In the genomic region with DNA sequence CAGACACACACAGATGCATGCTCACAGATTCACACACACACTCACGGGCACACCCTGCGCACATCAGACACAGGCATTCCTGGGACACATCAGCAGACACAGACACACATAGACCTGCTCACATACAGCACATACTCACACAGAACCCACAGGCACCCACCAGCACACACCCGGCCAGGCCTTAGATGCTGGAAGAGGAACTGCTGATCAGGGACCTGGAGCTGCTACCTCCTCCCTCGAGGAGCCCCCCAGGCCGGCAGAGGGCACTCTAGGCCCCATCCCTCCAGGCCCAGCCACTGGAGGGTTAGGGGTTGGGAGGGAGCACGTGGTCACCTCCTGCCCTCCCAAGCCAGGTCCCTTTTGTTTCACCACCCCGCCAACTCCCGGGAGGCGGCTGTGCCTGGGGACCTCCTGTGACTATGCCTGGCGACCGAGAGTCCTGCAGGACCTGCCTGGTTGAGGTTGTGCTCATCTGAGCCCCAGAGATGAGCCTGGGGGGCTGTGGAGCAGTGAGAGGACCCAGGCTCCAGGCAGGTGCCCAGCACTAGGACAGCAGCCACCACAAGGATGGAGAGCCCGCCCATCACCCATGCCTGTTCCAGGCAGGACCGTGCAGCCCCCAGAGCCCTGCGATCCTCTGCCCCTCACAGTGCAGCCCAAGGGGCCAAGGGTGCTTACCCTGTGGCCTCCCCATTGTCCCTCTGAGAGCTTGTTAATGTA, we compare ENCODE assay signal across 8 cellular contexts. TPM values are rescaled to one million over a fixed set of nuclear protein-coding genes. Genes with fewer than 3 reads are reported as not detected.
DNase-seq lines count a peak whose midpoint lies in the region; ATAC-seq and TF ChIP-seq lines count a peak whose summit lies in the region.

No MANE protein-coding gene starts in this region.

- H3K4me3 Mint-ChIP-seq in activated naive CD4-positive, alpha-beta T cell treated with anti-CD3 and anti-CD28 coated beads for 36 hours = no peak overlapping the region

- TF ChIP-seq CTCF in left ventricle myocardium inferior (IDR thresholded peaks at IDR 0.05; ENCODE audit: borderline replicate concordance) = peak; percentile 69
- peak in 1 of 2 donors; percentile 40 for TF ChIP-seq CTCF in suprapubic skin (IDR thresholded peaks at IDR 0.05)

- H3K36me3 ChIP-seq in SJCRH30 = no peaks in the 10 kb centered on the region
- no peaks in the 10 kb centered on the region for H3K36me3 ChIP-seq in left ventricle myocardium inferior
- H3K36me3 ChIP-seq in suprapubic skin = no peaks in the 10 kb centered on the region

- H3K4me1 Mint-ChIP-seq in activated naive CD4-positive, alpha-beta T cell treated with anti-CD3 and anti-CD28 coated beads for 36 hours (ENCODE audit: low read depth) = peaks cover 6% of the 10 kb centered on the region

- H3K4me3 ChIP-seq in SJCRH30 (no peak overlapping the region), left ventricle myocardium inferior (no peak overlapping the region), suprapubic skin (no peak overlapping the region)

- peaks cover 6% of the 10 kb centered on the region for H3K27me3 Mint-ChIP-seq in activated naive CD4-positive, alpha-beta T cell treated with anti-CD3 and anti-CD28 coated beads for 36 hours (ENCODE audit: low read depth)

- no peak overlapping the region for H3K27ac Mint-ChIP-seq in activated naive CD4-positive, alpha-beta T cell treated with anti-CD3 and anti-CD28 coated beads for 36 hours

- CTCF ChIA-PET in activated naive CD4-positive, alpha-beta T cell treated with anti-CD3 and anti-CD28 coated beads for 36 hours (lab: Charles Lee) = interaction anchor here (0.5 to 10.1 kb wide), 8 partner anchors 13 to 443 kb away, joined by 3 to 123 read pairs (median 4); no protein-coding TSS in a partner anchor

- H3K4me1 ChIP-seq in SJCRH30 (no peaks in the 10 kb centered on the region), left ventricle myocardium inferior (peaks cover 32% of the 10 kb centered on the region), suprapubic skin (peaks cover 7% of the 10 kb centered on the region)

- DNase-seq in AG08395 (ENCODE audit: low spot score) (peak; percentile 66), HK-2 (ENCODE audit: unreplicated experiment) (peak; percentile 70), SJCRH30 (peak; percentile 80 to 87), left ventricle myocardium inferior (peak; percentile 58), sciatic nerve (ENCODE audit: low spot score) (peak; percentile 78), suprapubic skin (ENCODE audit: low spot score in 2 of 2) (no peak)
- DNase-seq in activated naive CD4-positive, alpha-beta T cell treated with anti-CD3 and anti-CD28 coated beads for 36 hours = peak; percentile 72

- no peaks in the 10 kb centered on the region for H3K9me3 Mint-ChIP-seq in activated naive CD4-positive, alpha-beta T cell treated with anti-CD3 and anti-CD28 coated beads for 36 hours

- no peaks in the 10 kb centered on the region for H3K36me3 Mint-ChIP-seq in activated naive CD4-positive, alpha-beta T cell treated with anti-CD3 and anti-CD28 coated beads for 36 hours (ENCODE audit: low read depth)

- TF ChIP-seq EP300 in suprapubic skin (IDR thresholded peaks at IDR 0.05) = no peak

- H3K27me3 ChIP-seq in SJCRH30 (peaks cover 7% of the 10 kb centered on the region; the same call in 1 of the 2 replicates), left ventricle myocardium inferior (ENCODE audit: low read depth) (no peaks in the 10 kb centered on the region), suprapubic skin (no peaks in the 10 kb centered on the region)

- intact Hi-C loops in activated naive CD4-positive, alpha-beta T cell treated with anti-CD3 and anti-CD28 coated beads for 36 hours (cut with micrococcal nuclease) = loop anchor here (1.0 kb wide), 1 partner anchor 28 kb away; no protein-coding TSS in a partner anchor
- intact Hi-C loops in left ventricle myocardium inferior (cut with micrococcal nuclease) (no loop called here), sciatic nerve (cut with DNase I) (no loop called here)

- ATAC-seq in GM18868 (IDR thresholded peaks at IDR 0.05; ENCODE audit: unreplicated experiment) (peak; percentile 79), sciatic nerve (peak; percentile 78)

- no peak overlapping the region for H3K27ac ChIP-seq in SJCRH30
- H3K27ac ChIP-seq in left ventricle myocardium inferior (replicated peaks) = no peak overlapping the region
- H3K27ac ChIP-seq in suprapubic skin = no peak overlapping the region

- no peaks in the 10 kb centered on the region for H3K9me3 ChIP-seq in SJCRH30 (replicated peaks)
- no peaks in the 10 kb centered on the region for H3K9me3 ChIP-seq in left ventricle myocardium inferior (replicated peaks)
- H3K9me3 ChIP-seq in suprapubic skin = no peaks in the 10 kb centered on the region

- no peak for TF ChIP-seq POLR2A in suprapubic skin (IDR thresholded peaks at IDR 0.05)

- 81% methylated on average over 4 of the region's 14 CpGs for WGBS in suprapubic skin

RNA-seq across cellular contexts. Expression of a gene that starts 21.0 kb away (rescaled TPM):
- 1,694 and 1,855 TPM in 2 replicates for total RNA-seq in SJCRH30 (2014; rRNA removed; shearing (Covaris generic))
- 1,000 to 10,000 TPM; 2,162 to 2,216 TPM for total RNA-seq in activated naive CD4-positive, alpha-beta T cell treated with anti-CD3 and anti-CD28 coated beads for 36 hours
- total RNA-seq in left ventricle myocardium inferior (209 TPM), sciatic nerve (779 TPM), suprapubic skin (1,000 to 10,000 TPM in 3 of 4 donors, 100 to 1,000 TPM in 1; 781 to 1,090 (median 1,063) TPM)

Comparison
In these comparisons a context has a peak if more than half of its experiments do, and no peak if none do; other contexts are left out.
1. DNase-seq: peak in AG08395 (single experiment), HK-2 (single experiment), SJCRH30 (2 of 2), activated naive CD4-positive, alpha-beta T cell treated with anti-CD3 and anti-CD28 coated beads for 36 hours (single experiment), left ventricle myocardium inferior (single experiment) and sciatic nerve (single experiment); none in suprapubic skin (0 of 2).